ENCODE assay signal across 1 cellular context in genomic region chrX:134792077-134792476, GRCh38.
TF ChIP-seq lines count a peak whose summit lies in the region.

No MANE protein-coding gene starts in this region.

TF ChIP-seq in IMR-90, 13 proteins besides CTCF, POLR2A, EP300 and RAD21:
- TF ChIP-seq FOS (IDR thresholded peaks at IDR 0.05; ENCODE audit: low read depth, low read length): no peak
- no peak for TF ChIP-seq RCOR1 (IDR thresholded peaks at IDR 0.05; ENCODE audit: insufficient replicate concordance, low read length)
- TF ChIP-seq CHD1 (IDR thresholded peaks at IDR 0.05; ENCODE audit: low read depth, low read length): no peak
- TF ChIP-seq MAZ (IDR thresholded peaks at IDR 0.05; ENCODE audit: borderline replicate concordance, low read depth, low read length): no peak
- no peak for TF ChIP-seq SMC3 (IDR thresholded peaks at IDR 0.05; ENCODE audit: low read depth, low read length)
- TF ChIP-seq, protein P1, sequence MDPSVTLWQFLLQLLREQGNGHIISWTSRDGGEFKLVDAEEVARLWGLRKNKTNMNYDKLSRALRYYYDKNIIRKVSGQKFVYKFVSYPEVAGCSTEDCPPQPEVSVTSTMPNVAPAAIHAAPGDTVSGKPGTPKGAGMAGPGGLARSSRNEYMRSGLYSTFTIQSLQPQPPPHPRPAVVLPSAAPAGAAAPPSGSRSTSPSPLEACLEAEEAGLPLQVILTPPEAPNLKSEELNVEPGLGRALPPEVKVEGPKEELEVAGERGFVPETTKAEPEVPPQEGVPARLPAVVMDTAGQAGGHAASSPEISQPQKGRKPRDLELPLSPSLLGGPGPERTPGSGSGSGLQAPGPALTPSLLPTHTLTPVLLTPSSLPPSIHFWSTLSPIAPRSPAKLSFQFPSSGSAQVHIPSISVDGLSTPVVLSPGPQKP (IDR thresholded peaks at IDR 0.05; ENCODE audit: borderline replicate concordance, low read depth, low read length): no peak
- TF ChIP-seq CEBPB (IDR thresholded peaks at IDR 0.05; ENCODE audit: low read depth, low read length): no peak
- no peak for TF ChIP-seq NFE2L2 (IDR thresholded peaks at IDR 0.05; ENCODE audit: low read depth, low read length)
- TF ChIP-seq MXI1 (IDR thresholded peaks at IDR 0.05; ENCODE audit: borderline replicate concordance, low read depth, low read length): no peak
- TF ChIP-seq BHLHE40 (IDR thresholded peaks at IDR 0.05; ENCODE audit: low read depth, low read length): no peak
- TF ChIP-seq, protein P2, sequence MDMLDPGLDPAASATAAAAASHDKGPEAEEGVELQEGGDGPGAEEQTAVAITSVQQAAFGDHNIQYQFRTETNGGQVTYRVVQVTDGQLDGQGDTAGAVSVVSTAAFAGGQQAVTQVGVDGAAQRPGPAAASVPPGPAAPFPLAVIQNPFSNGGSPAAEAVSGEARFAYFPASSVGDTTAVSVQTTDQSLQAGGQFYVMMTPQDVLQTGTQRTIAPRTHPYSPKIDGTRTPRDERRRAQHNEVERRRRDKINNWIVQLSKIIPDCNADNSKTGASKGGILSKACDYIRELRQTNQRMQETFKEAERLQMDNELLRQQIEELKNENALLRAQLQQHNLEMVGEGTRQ (IDR thresholded peaks at IDR 0.05; ENCODE audit: low read depth, low read length): no peak
- no peak for TF ChIP-seq RFX5 (IDR thresholded peaks at IDR 0.05; ENCODE audit: low read depth, low read length)
- TF ChIP-seq MAFK (IDR thresholded peaks at IDR 0.05; ENCODE audit: low read depth, low read length): no peak
